Comparison of ENCODE assay signal across 14 cellular contexts in the genomic region with DNA sequence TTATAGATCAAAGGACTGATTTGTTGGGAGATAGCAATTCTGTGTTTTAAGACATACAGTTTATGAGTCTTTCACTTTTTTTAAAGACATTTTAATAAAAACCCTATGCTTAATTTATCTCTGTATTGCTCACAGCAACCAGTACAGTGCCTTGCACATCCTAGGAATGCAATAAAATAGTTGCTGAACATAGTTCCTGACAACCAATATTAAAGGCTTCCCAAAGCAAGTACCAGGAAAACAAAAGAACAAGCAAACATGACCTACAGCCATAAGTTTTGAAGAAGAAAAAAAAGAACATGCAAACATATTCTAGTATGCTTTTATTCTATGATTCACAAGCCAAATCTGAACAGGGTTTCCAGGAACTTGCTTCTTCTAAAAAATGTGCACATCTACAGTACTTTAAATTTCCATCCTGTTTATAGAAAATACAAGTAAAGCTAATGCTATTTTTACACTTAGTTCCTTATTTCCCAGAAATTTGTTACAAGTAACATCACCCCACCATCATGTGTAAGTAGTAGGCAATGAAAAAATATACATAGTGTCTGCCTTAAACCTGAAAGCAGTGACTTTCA. TPM values are rescaled to one million over a fixed set of nuclear protein-coding genes. Genes with fewer than 3 reads are reported as not detected.
A peak's percentile ranks its signal among the peaks of the same experiment; 100 is the strongest.
DNase-seq lines count a peak whose midpoint lies in the region; ATAC-seq and TF ChIP-seq lines count a peak whose summit lies in the region.
"Had no signal": no experiment of that assay in that cellular context is flagged by ENCODE, and none has a peak within 500 bp of the region (broad histone marks: within the 10 kb centered on the region; RNA-seq: fewer than 3 reads in every experiment).

No MANE protein-coding gene starts in this region.

- H3K4me2 ChIP-seq in osteoblast (ENCODE audit: insufficient read depth, low read length): peak overlapping the region; percentile 71

- H3K27ac ChIP-seq in epithelial cell of prostate: peak overlapping the region; percentile 85
- H3K27ac ChIP-seq in osteoblast (ENCODE audit: low read depth, low read length): peak overlapping the region; percentile 88
- H3K27ac ChIP-seq in gastroesophageal sphincter: no peak overlapping the region
- H3K27ac ChIP-seq: HL-60, SK-N-MC had no signal

- peaks cover 83% of the 10 kb centered on the region for H3K79me2 ChIP-seq in osteoblast (ENCODE audit: insufficient read depth, low read length)

- no peaks in the 10 kb centered on the region for H3K9me3 Mint-ChIP-seq in T-cell
- H3K9me3 Mint-ChIP-seq: stimulated activated memory B cell treated with anti-CD40 and anti-IgM and Interleukin-4, amounts not matched to agents 10 μg/mL and 1 μg/mL and 100 μg/mL, for 72 hours had no signal

- H3K27me3 ChIP-seq in osteoblast (ENCODE audit: insufficient read depth, low read length) (no peaks in the 10 kb centered on the region), gastroesophageal sphincter (no peaks in the 10 kb centered on the region)
- H3K27me3 ChIP-seq: sigmoid colon had no signal

- H3K4me3 Mint-ChIP-seq in T-cell: peak overlapping the region; percentile 29 to 99 (median 69)
- H3K4me3 Mint-ChIP-seq: stimulated activated memory B cell treated with anti-CD40 and anti-IgM and Interleukin-4, amounts not matched to agents 10 μg/mL and 1 μg/mL and 100 μg/mL, for 72 hours had no signal

- TF ChIP-seq EP300 in gastroesophageal sphincter (IDR thresholded peaks at IDR 0.05): no peak

- H4K20me1 ChIP-seq in osteoblast (ENCODE audit: insufficient read depth, low read length): peaks cover 42% of the 10 kb centered on the region

- no peaks in the 10 kb centered on the region for H3K27me3 Mint-ChIP-seq in T-cell
- H3K27me3 Mint-ChIP-seq: stimulated activated memory B cell treated with anti-CD40 and anti-IgM and Interleukin-4, amounts not matched to agents 10 μg/mL and 1 μg/mL and 100 μg/mL, for 72 hours had no signal

- no peak for TF ChIP-seq CTCF in osteoblast (IDR thresholded peaks at IDR 0.05; ENCODE audit: extremely low read depth, low read depth, low read length)
- TF ChIP-seq CTCF in gastroesophageal sphincter (IDR thresholded peaks at IDR 0.05): no peak
- TF ChIP-seq CTCF in GM20000 (IDR thresholded peaks at IDR 0.05; ENCODE audit: extremely low read depth, missing control alignments): no peak

- H3K36me3 Mint-ChIP-seq in T-cell: peaks cover 13% of the 10 kb centered on the region

- H2AFZ ChIP-seq in osteoblast (ENCODE audit: low read length): no peak overlapping the region

- H3K9me3 ChIP-seq in osteoblast (ENCODE audit: low read depth, low read length) (no peaks in the 10 kb centered on the region), gastroesophageal sphincter (no peaks in the 10 kb centered on the region)
- H3K9me3 ChIP-seq: sigmoid colon had no signal

- peaks cover 69 to 88% (median 70%) of the 10 kb centered on the region in 3 donors for H3K4me1 Mint-ChIP-seq in T-cell

- intact Hi-C loops in posterior vena cava (cut with DNase I): no loop called here

- CTCF ChIA-PET in T-cell (lab: Charles Lee): interaction anchor here in 1 of 2 donors (0.6 kb wide), 1 partner anchor 15 kb away, joined by 6 read pairs; no protein-coding TSS in a partner anchor

- H3K36me3 ChIP-seq in osteoblast (ENCODE audit: insufficient read depth, low read length) (no peaks in the 10 kb centered on the region), gastroesophageal sphincter (no peaks in the 10 kb centered on the region)
- H3K36me3 ChIP-seq: sigmoid colon had no signal

- POLR2A ChIA-PET in T-cell (lab: Charles Lee): no interaction called here

- TF ChIP-seq POLR2A in gastroesophageal sphincter (IDR thresholded peaks at IDR 0.05): no peak

- H3K27ac Mint-ChIP-seq in T-cell: peak overlapping the region; percentile 71 to 79

- H3K4me1 ChIP-seq in osteoblast (ENCODE audit: insufficient read depth, low read length): peaks cover 54% of the 10 kb centered on the region
- peaks cover 0 to 58% (median 12%) of the 10 kb centered on the region in 3 donors for H3K4me1 ChIP-seq in gastroesophageal sphincter

- ATAC-seq in T-cell (replicated peaks in 1 of 4) (no peak), gastroesophageal sphincter (no peak)
- ATAC-seq: stimulated activated memory B cell treated with anti-CD40 and anti-IgM and Interleukin-4, amounts not matched to agents 10 μg/mL and 1 μg/mL and 100 μg/mL, for 72 hours had no signal

- DNase-seq in EL (peak; percentile 61), T-cell (no peak), epithelial cell of prostate (ENCODE audit: low read depth, low spot score) (no peak), osteoblast (ENCODE audit: insufficient read length, low spot score, missing footprints) (peak; percentile 60), NCI-H526 treated with DMSO at 0.1 percent for 48 hours (lab: John Stamatoyannopoulos, UW) (no peak), GM20000 (ENCODE audit: low spot score) (no peak), posterior vena cava (ENCODE audit: low spot score) (no peak)
- DNase-seq: activated gamma-delta T cell treated with Interleukin-2 at 50 U/mL for 16 hours, hypothalamus, sigmoid colon had no signal

- H3K4me3 ChIP-seq in osteoblast (ENCODE audit: insufficient read depth, low read length) (peak overlapping the region; percentile 31), gastroesophageal sphincter (no peak overlapping the region)
- H3K4me3 ChIP-seq: sigmoid colon, SK-N-MC had no signal

RNA-seq across cellular contexts. Expression of a gene that starts 4.5 kb away (rescaled TPM):
- total RNA-seq in T-cell: 100 to 1,000 TPM in 2 of 5 donors, 10 to 100 TPM in 3; 82.1 to 285 (median 90.8) TPM
- total RNA-seq in osteoblast: 56.9 and 66.2 TPM in 2 replicates
- 10 to 100 TPM in 3 of 4 donors, 1 to 10 TPM in 1; 8.1 to 84.5 (median 17.4) TPM for total RNA-seq in gastroesophageal sphincter
- total RNA-seq in posterior vena cava: 10 to 100 TPM; 39.1 to 43.3 TPM

Comparison
In these comparisons a context has a peak if more than half of its experiments do, and no peak if none do; other contexts are left out.
1. DNase-seq: peak in EL (single experiment) and osteoblast (single experiment); none in T-cell (0 of 34), epithelial cell of prostate (single experiment), NCI-H526 treated with DMSO at 0.1 percent for 48 hours (single experiment), GM20000 (single experiment) and posterior vena cava (single experiment).
2. H3K27ac ChIP-seq: peak in epithelial cell of prostate (single experiment) and osteoblast (single experiment); none in gastroesophageal sphincter (0 of 4).